ENCODE assay signal across 8 cellular contexts in genomic region chr19:39448271-39448670, GRCh38. TPM values are rescaled to one million over a fixed set of nuclear protein-coding genes. Genes with fewer than 3 reads are reported as not detected.
DNase-seq lines count a peak whose midpoint lies in the region; ATAC-seq, FAIRE-seq and TF ChIP-seq lines count a peak whose summit lies in the region.

No MANE protein-coding gene starts in this region.

- ATAC-seq in foreskin keratinocyte: peak; percentile 12

- H3K27ac ChIP-seq in foreskin keratinocyte (no peak overlapping the region), substantia nigra (ENCODE audit: low read depth, low read length, poor library complexity, severe bottlenecking) (no peak overlapping the region), caudate nucleus (ENCODE audit: low read depth, low read length) (no peak overlapping the region)

- peak; percentile 40 for DNase-seq in AG08396 (ENCODE audit: low spot score)
- peak; percentile 22 for DNase-seq in GM18507 (ENCODE audit: extremely low spot score, insufficient read length, low read depth)
- DNase-seq in RPMI8226: peak; percentile 57
- DNase-seq in foreskin keratinocyte: peak in 1 of 2 donors; percentile 68
- DNase-seq in substantia nigra (lab: John Stamatoyannopoulos, UW): no peak
- DNase-seq in caudate nucleus (lab: John Stamatoyannopoulos, UW): no peak
- no peak for DNase-seq in DMS 273 (lab: John Stamatoyannopoulos, UW; ENCODE audit: unreplicated experiment)
- no peak for DNase-seq in mucosa of gallbladder (ENCODE audit: low spot score)

- no peaks in the 10 kb centered on the region for H3K27me3 ChIP-seq in foreskin keratinocyte

- peak; percentile 83 for FAIRE-seq in GM18507 (lab: Jason Lieb, UNC)

- no peak for TF ChIP-seq CTCF in foreskin keratinocyte (conservative IDR thresholded peaks at IDR 0.05)

- H3K4me1 ChIP-seq in foreskin keratinocyte: peaks cover 7% of the 10 kb centered on the region

RNA-seq across cellular contexts. Expression of gene SUPT5H, which starts 2.9 kb away (rescaled TPM):
- total RNA-seq in foreskin keratinocyte (82.1 and 85.3 TPM in 2 replicates), mucosa of gallbladder (157 TPM)
- polyA plus RNA-seq in foreskin keratinocyte: 70.2 and 78.5 TPM in 2 replicates

RNA-seq across cellular contexts. Expression of gene RPS16, which starts 12.5 kb away (rescaled TPM):
- total RNA-seq in foreskin keratinocyte: 178 and 323 TPM in 2 replicates
- 2,748 and 2,922 TPM in 2 replicates for polyA plus RNA-seq in foreskin keratinocyte
- total RNA-seq in mucosa of gallbladder: 1,378 TPM

RNA-seq across cellular contexts. Expression of gene TIMM50, which starts 32.4 kb away (rescaled TPM):
- 87.9 and 99.1 TPM in 2 replicates for total RNA-seq in foreskin keratinocyte
- 115 and 122 TPM in 2 replicates for polyA plus RNA-seq in foreskin keratinocyte
- 53.3 TPM for total RNA-seq in mucosa of gallbladder

RNA-seq across cellular contexts. Expression of gene PLEKHG2, which starts 35.8 kb away (rescaled TPM):
- total RNA-seq in foreskin keratinocyte: 19.9 and 26.4 TPM in 2 replicates
- polyA plus RNA-seq in foreskin keratinocyte: 8.4 and 14.0 TPM in 2 replicates
- total RNA-seq in mucosa of gallbladder: 41.8 TPM

RNA-seq across cellular contexts. Expression of gene ZFP36, which starts 41.6 kb away (rescaled TPM):
- total RNA-seq in foreskin keratinocyte (35.0 and 38.1 TPM in 2 replicates), mucosa of gallbladder (180 TPM)
- polyA plus RNA-seq in foreskin keratinocyte: 44.5 and 56.1 TPM in 2 replicates

Comparison
In these comparisons a context has a peak if more than half of its experiments do, and no peak if none do; other contexts are left out.
1. DNase-seq: peak in AG08396 (single experiment), GM18507 (single experiment) and RPMI8226 (single experiment); none in substantia nigra (0 of 49), caudate nucleus (0 of 61), DMS 273 (single experiment) and mucosa of gallbladder (single experiment).